In the genomic region with DNA sequence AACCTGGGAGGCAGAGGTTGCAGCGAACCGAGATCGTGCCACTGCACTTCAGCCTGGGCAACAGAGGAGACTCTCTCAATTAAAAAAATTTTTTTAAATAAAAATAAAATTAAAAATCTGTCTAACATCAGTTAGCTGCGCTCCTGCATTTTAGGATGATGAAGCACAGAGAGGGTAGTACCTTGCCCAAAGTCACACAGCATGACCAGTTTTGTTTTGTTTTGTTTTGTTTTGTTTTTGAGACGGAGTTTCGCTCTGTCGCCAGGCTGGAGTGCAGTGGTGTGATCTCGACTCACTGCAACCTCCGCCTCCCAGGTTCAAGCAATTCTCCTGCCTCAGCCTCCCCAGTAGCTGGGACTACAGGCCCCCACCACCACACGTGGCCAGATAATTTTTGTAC, we compare ENCODE assay signal across 1 cellular context. TPM values are rescaled to one million over a fixed set of nuclear protein-coding genes. Genes with fewer than 3 reads are reported as not detected.
"Had no signal": no experiment of that assay in that cellular context is flagged by ENCODE, and none has a peak within 500 bp of the region (broad histone marks: within the 10 kb centered on the region; RNA-seq: fewer than 3 reads in every experiment).

No MANE protein-coding gene starts in this region.

RNA-seq across cellular contexts. Expression of a gene that starts 55.7 kb away (rescaled TPM):
- polyA plus RNA-seq: immature natural killer cell had no signal
